13 cellular contexts compared by ENCODE assay signal in the genomic region with DNA sequence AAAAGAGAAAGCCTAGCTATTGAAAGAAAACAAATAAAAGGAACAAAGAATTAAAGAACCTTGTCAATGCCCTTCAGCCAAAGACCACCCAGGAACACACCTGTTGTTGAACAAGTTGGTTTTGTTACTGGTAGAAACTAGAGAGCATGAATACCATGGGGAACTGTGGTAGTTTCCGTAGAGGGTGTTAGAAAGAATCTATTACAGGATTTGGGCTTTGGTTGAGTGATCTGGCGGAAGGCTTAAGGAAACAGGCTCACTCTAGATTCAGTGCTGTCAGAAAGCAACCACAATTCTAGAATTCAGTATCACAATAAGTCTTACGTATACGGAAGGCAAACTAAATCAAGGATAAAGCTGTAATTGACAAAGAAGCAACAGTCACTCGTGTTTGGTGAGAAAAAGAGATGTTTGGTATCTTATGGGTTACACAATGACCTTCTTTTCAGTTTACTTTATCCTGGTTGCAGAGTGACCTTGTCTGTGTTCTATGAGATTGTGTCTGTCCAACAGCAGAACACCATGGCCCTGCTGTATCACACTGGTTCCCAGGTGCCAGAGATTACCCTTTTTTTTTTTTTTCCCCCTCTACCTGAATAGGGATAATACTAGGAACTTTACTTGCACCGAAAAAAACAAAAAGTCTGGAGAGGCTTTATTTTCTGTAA.
DNase-seq lines count a peak whose midpoint lies in the region; ATAC-seq, FAIRE-seq and TF ChIP-seq lines count a peak whose summit lies in the region.
"Had no signal": no experiment of that assay in that cellular context is flagged by ENCODE, and none has a peak within 500 bp of the region (broad histone marks: within the 10 kb centered on the region; RNA-seq: fewer than 3 reads in every experiment).

No MANE protein-coding gene starts in this region.

- no peaks in the 10 kb centered on the region for H3K9me3 ChIP-seq in right lobe of liver
- H3K9me3 ChIP-seq: mucosa of descending colon, vagina had no signal

- DNase-seq in NCI-H82 (lab: John Stamatoyannopoulos, UW) (peak; percentile 51), NCI-H82 treated with DMSO at 0.1 percent for 48 hours (lab: John Stamatoyannopoulos, UW; ENCODE audit: unreplicated experiment) (no peak), right lobe of liver (peak in 1 of 3 donors; percentile 57), medulla oblongata (ENCODE audit: extremely low spot score) (no peak), H54 (ENCODE audit: insufficient read length, low spot score) (no peak), cerebellar nuclear complex (lab: John Stamatoyannopoulos, UW) (no peak)
- DNase-seq: erythroblast, mucosa of descending colon, NCI-H187 had no signal

- TF ChIP-seq CTCF in right lobe of liver (IDR thresholded peaks at IDR 0.05) = no peak

- no peak overlapping the region for H3K4me3 ChIP-seq in right lobe of liver
- H3K4me3 ChIP-seq: mucosa of descending colon, vagina had no signal

- no peak for TF ChIP-seq POLR2A in right lobe of liver (IDR thresholded peaks at IDR 0.05)
- TF ChIP-seq POLR2A in H54 (IDR thresholded peaks at IDR 0.05; ENCODE audit: low read depth, low read length) = no peak

- peak overlapping the region in 2 of 3 donors; percentile 38 to 63 for H3K27ac ChIP-seq in right lobe of liver
- H3K27ac ChIP-seq: vagina had no signal

- 19% methylated on average over 6 of the region's 6 CpGs for WGBS in right lobe of liver (ENCODE audit: insufficient coverage, low coverage, low lambda C conversion rate, missing lambda C conversion rate)

- no peak for FAIRE-seq in H54 (lab: Jason Lieb, UNC)
- FAIRE-seq: A204.1 had no signal

- ATAC-seq in GM21786 (IDR thresholded peaks at IDR 0.05; ENCODE audit: unreplicated experiment) = peak; percentile 93
- peak; percentile 90 for ATAC-seq in HG03439 (IDR thresholded peaks at IDR 0.05; ENCODE audit: unreplicated experiment)
- ATAC-seq in right lobe of liver = peak; percentile 96 to 99 (median 98)
- ATAC-seq: mucosa of descending colon had no signal

- H3K36me3 ChIP-seq in right lobe of liver = no peaks in the 10 kb centered on the region
- H3K36me3 ChIP-seq: vagina had no signal

- H3K27me3 ChIP-seq in right lobe of liver = no peaks in the 10 kb centered on the region
- H3K27me3 ChIP-seq: vagina had no signal

- H3K4me1 ChIP-seq in right lobe of liver = peaks cover 0 to 15% (median 4%) of the 10 kb centered on the region in 4 donors
- H3K4me1 ChIP-seq: vagina had no signal

- intact Hi-C loops in right lobe of liver (cut with DNase I) = no loop called here
